ENCODE assay signal across 1 cellular context in genomic region chr10:118343549-118343948, GRCh38.
TF ChIP-seq lines count a peak whose summit lies in the region.

No MANE protein-coding gene starts in this region.

TF ChIP-seq in H1, 55 proteins besides CTCF, POLR2A, EP300 and RAD21:
- TF ChIP-seq PHF8 (conservative IDR thresholded peaks at IDR 0.05; ENCODE audit: low read depth, low read length) (no peak), ATF3 (IDR thresholded peaks at IDR 0.05; ENCODE audit: insufficient read depth, low read depth, low read length) (no peak), NANOG (IDR thresholded peaks at IDR 0.05; ENCODE audit: insufficient read depth, low read depth, low read length, poor library complexity, severe bottlenecking) (no peak), KDM5A (IDR thresholded peaks at IDR 0.05; ENCODE audit: low read length) (no peak), CBX5 (IDR thresholded peaks at IDR 0.05; ENCODE audit: low read depth, low read length) (no peak)
